Comparison of ENCODE assay signal across 8 cellular contexts in the genomic region with DNA sequence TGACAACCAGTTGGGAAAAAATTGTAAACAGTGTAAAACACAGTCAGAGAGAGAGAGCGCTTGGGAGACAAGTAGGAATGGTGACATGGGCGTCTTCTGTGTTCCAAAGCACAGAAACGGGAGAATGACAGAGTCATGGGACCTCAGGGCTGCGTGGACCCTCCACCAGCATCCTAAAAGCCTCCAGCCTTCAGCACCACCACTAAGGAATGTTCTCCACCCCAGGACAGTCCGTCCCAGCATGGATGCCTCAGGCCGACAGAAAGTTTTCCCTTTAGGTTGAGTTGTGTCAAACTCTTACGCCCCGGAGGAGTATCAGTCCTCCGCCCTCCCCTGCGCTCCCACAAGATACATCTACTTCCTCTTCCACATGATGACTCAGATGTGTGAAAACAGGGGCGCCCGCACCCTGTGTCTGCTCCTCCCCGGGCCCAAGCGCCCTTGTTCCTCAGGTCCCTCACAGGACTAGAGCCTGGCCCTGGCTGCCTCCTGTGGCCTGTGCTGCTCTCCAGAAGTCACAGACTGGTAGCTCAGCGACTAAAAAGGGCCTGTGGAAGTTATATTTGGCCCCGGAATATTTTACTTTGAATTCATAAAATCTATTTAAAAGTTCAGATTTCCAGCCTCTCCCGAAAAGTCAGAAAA.
A peak's percentile ranks its signal among the peaks of the same experiment; 100 is the strongest.
DNase-seq lines count a peak whose midpoint lies in the region; ATAC-seq and FAIRE-seq lines count a peak whose summit lies in the region.

No MANE protein-coding gene starts in this region.

- ATAC-seq in HG02885 (IDR thresholded peaks at IDR 0.05; ENCODE audit: poor library complexity, unreplicated experiment) (peak; percentile 60), GM19023 (IDR thresholded peaks at IDR 0.05; ENCODE audit: unreplicated experiment) (no peak), HG03378 (IDR thresholded peaks at IDR 0.05; ENCODE audit: unreplicated experiment) (no peak)
- ATAC-seq in activated CD4-positive, CD25-positive, alpha-beta regulatory T cell treated with anti-CD3 and anti-CD28 coated beads, Interleukin-2, amount 50 U/mL, for 24 hours, result peak; percentile 73 to 82

- DNase-seq in effector CD4-positive, alpha-beta T cell, result peak; percentile 39
- DNase-seq in stimulated activated CD4-positive, alpha-beta T cell treated with anti-CD3 and anti-CD28 coated beads, Interleukin-4, amount 100 ng/mL, for 1 hour, result peak; percentile 24
- no peak for DNase-seq in GM03348 (ENCODE audit: low spot score)
- DNase-seq in HTR-8/SVneo (ENCODE audit: insufficient read length, low spot score), result no peak

- no peak for FAIRE-seq in HTR-8/SVneo (lab: Jason Lieb, UNC)

Comparison
In these comparisons a context has a peak if more than half of its experiments do, and no peak if none do; other contexts are left out.
1. ATAC-seq: peak in HG02885 (single experiment) and activated CD4-positive, CD25-positive, alpha-beta regulatory T cell treated with anti-CD3 and anti-CD28 coated beads, Interleukin-2, amount 50 U/mL, for 24 hours (2 of 2); none in GM19023 (single experiment) and HG03378 (single experiment).
2. DNase-seq: peak in effector CD4-positive, alpha-beta T cell (single experiment) and stimulated activated CD4-positive, alpha-beta T cell treated with anti-CD3 and anti-CD28 coated beads, Interleukin-4, amount 100 ng/mL, for 1 hour (single experiment); none in GM03348 (single experiment) and HTR-8/SVneo (single experiment).